Comparison of ENCODE assay signal across 1 cellular context in genomic region chr1:108717774-108718316, GRCh38.
TF ChIP-seq lines count a peak whose summit lies in the region.

No MANE protein-coding gene starts in this region.

TF ChIP-seq in GM23338, 12 proteins besides CTCF, POLR2A, EP300 and RAD21 (continued from another document):
- no peak for TF ChIP-seq ZNF462 (CRISPR knock-in tag; IDR thresholded peaks at IDR 0.05)
